In the genomic region with DNA sequence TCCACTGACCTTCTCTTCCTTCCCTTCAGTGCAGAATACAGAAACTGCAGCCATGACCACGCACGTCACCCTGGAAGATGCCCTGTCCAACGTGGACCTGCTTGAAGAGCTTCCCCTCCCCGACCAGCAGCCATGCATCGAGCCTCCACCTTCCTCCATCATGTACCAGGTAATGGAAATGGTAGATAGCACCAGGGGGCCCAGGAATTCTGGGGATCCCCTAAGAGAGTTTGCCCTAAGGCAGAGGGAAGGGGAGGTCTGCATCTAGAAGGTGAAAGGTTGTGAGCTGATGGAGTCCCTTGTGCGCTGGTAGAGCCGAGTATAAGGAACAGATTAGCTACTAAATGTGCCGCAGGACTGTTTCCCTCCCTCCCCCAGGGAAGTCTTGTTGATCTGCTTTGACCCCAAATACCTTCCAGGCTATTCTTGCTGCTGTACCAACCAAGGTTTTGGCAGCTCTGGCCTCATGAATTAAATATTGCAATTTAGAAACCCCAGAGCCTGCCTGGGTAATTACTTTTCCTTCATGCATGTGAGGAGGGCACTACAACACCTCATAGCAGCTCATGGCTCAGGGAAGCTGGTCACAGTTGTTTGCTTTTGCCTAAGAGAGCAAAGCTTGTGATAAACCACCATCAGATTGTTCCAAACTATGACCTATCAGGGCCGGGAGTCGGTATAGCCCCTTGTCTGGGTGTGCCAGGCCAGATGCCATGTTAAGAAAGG, we compare ENCODE assay signal across 19 cellular contexts.
DNase-seq lines count a peak whose midpoint lies in the region; ATAC-seq and FAIRE-seq lines count a peak whose summit lies in the region.
"Had no signal": no experiment of that assay in that cellular context is flagged by ENCODE, and none has a peak within 500 bp of the region (broad histone marks: within the 10 kb centered on the region; RNA-seq: fewer than 3 reads in every experiment).

No MANE protein-coding gene starts in this region.

- no peak for ATAC-seq in stimulated activated naive CD8-positive, alpha-beta T cell treated with anti-CD3 and anti-CD28 coated beads, Interleukin-15, Interleukin-2, amounts not matched to agents 100 U/mL and 50 U/mL, for 24 hours
- ATAC-seq in memory B cell (ENCODE audit: low read depth) (no peak), HG03097 (IDR thresholded peaks at IDR 0.05; ENCODE audit: low FRiP score, unreplicated experiment) (no peak)
- ATAC-seq: stimulated activated naive CD8-positive, alpha-beta T cell treated with anti-CD3 and anti-CD28 coated beads, Interleukin-15, amount 100 ng/mL, for 72 hours had no signal

- peaks cover 93% of the 10 kb centered on the region for H3K4me1 Mint-ChIP-seq in stimulated activated naive CD8-positive, alpha-beta T cell treated with anti-CD3 and anti-CD28 coated beads, Interleukin-15, Interleukin-2, amounts not matched to agents 100 ng/mL and 50 ng/mL, for 24 hours (ENCODE audit: low read depth)
- peaks cover 41% of the 10 kb centered on the region for H3K4me1 Mint-ChIP-seq in memory B cell

- H3K27ac Mint-ChIP-seq in stimulated activated naive CD8-positive, alpha-beta T cell treated with anti-CD3 and anti-CD28 coated beads, Interleukin-15, Interleukin-2, amounts not matched to agents 100 ng/mL and 50 ng/mL, for 24 hours = peak overlapping the region; percentile 34
- peak overlapping the region; percentile 74 for H3K27ac Mint-ChIP-seq in memory B cell
- H3K27ac Mint-ChIP-seq: stimulated activated naive CD8-positive, alpha-beta T cell treated with anti-CD3 and anti-CD28 coated beads, Interleukin-15, amount 100 ng/mL, for 72 hours had no signal

- H3K4me3 Mint-ChIP-seq in stimulated activated naive CD8-positive, alpha-beta T cell treated with anti-CD3 and anti-CD28 coated beads, Interleukin-15, Interleukin-2, amounts not matched to agents 100 ng/mL and 50 ng/mL, for 24 hours = no peak overlapping the region
- H3K4me3 Mint-ChIP-seq in memory B cell = no peak overlapping the region
- H3K4me3 Mint-ChIP-seq: CD4-positive, alpha-beta memory T cell; stimulated activated naive CD8-positive, alpha-beta T cell treated with anti-CD3 and anti-CD28 coated beads, Interleukin-15, amount 100 ng/mL, for 72 hours had no signal

- no peak for DNase-seq in stimulated activated naive CD8-positive, alpha-beta T cell treated with anti-CD3 and anti-CD28 coated beads, Interleukin-15, Interleukin-2, amounts not matched to agents 100 U/mL and 50 U/mL, for 24 hours
- DNase-seq in ecto neural progenitor cell (ENCODE audit: low spot score) = peak; percentile 16
- no peak for DNase-seq in memory B cell (ENCODE audit: low spot score in 2 of 2)
- DNase-seq in HTR-8/SVneo (ENCODE audit: insufficient read length, low spot score) = no peak
- DNase-seq in putamen (ENCODE audit: low spot score) = no peak
- no peak for DNase-seq in retina
- DNase-seq: activated CD4-positive, alpha-beta T cell treated with anti-CD3 and anti-CD28 coated beads for 4 hours; CD4-positive, alpha-beta memory T cell; central memory CD4-positive, alpha-beta T cell; effector memory CD4-positive, alpha-beta T cell; mesendoderm; NCI-H146; NCI-H2227 treated with DMSO at 0.1 percent for 48 hours; NK-92 treated with Interleukin-12 subunit alpha and Interleukin-12 subunit beta, amount 100 ng/mL, for 24 hours; RPMI8226; stimulated activated naive CD8-positive, alpha-beta T cell treated with anti-CD3 and anti-CD28 coated beads, Interleukin-15, amount 100 ng/mL, for 72 hours; upper lobe of left lung had no signal

- H3K36me3 Mint-ChIP-seq in stimulated activated naive CD8-positive, alpha-beta T cell treated with anti-CD3 and anti-CD28 coated beads, Interleukin-15, Interleukin-2, amounts not matched to agents 100 ng/mL and 50 ng/mL, for 24 hours (ENCODE audit: low read depth) = peaks cover 72% of the 10 kb centered on the region
- H3K36me3 Mint-ChIP-seq in memory B cell = peaks cover 33% of the 10 kb centered on the region

- H3K27me3 Mint-ChIP-seq in stimulated activated naive CD8-positive, alpha-beta T cell treated with anti-CD3 and anti-CD28 coated beads, Interleukin-15, Interleukin-2, amounts not matched to agents 100 ng/mL and 50 ng/mL, for 24 hours = no peaks in the 10 kb centered on the region
- H3K27me3 Mint-ChIP-seq in memory B cell = no peaks in the 10 kb centered on the region
- H3K27me3 Mint-ChIP-seq: CD4-positive, alpha-beta memory T cell; stimulated activated naive CD8-positive, alpha-beta T cell treated with anti-CD3 and anti-CD28 coated beads, Interleukin-15, amount 100 ng/mL, for 72 hours had no signal

- FAIRE-seq in HTR-8/SVneo (lab: Jason Lieb, UNC) = no peak

- H3K9me3 Mint-ChIP-seq in stimulated activated naive CD8-positive, alpha-beta T cell treated with anti-CD3 and anti-CD28 coated beads, Interleukin-15, Interleukin-2, amounts not matched to agents 100 ng/mL and 50 ng/mL, for 24 hours = peaks cover 9% of the 10 kb centered on the region
- H3K9me3 Mint-ChIP-seq in memory B cell = no peaks in the 10 kb centered on the region
